Comparison of ENCODE assay signal across 21 cellular contexts in genomic region chr10:125795637-125796190, GRCh38. TPM values are rescaled to one million over a fixed set of nuclear protein-coding genes. Genes with fewer than 3 reads are reported as not detected.
A peak's percentile ranks its signal among the peaks of the same experiment; 100 is the strongest.
DNase-seq lines count a peak whose midpoint lies in the region; ATAC-seq lines count a peak whose summit lies in the region.
"Had no signal": no experiment of that assay in that cellular context is flagged by ENCODE, and none has a peak within 500 bp of the region (broad histone marks: within the 10 kb centered on the region; RNA-seq: fewer than 3 reads in every experiment).

No MANE protein-coding gene starts in this region.

- H3K14ac ChIP-seq in neuronal stem cell (ENCODE audit: low read length), result no peak overlapping the region

- no peaks in the 10 kb centered on the region for H3K27me3 ChIP-seq in BLaER1 treated with 17β-estradiol and CSF1 and Interleukin-3, amounts not matched to agents 10 nM and 100 nM
- H3K27me3 ChIP-seq in neuronal stem cell (ENCODE audit: control insufficient read depth in 3 of 3, insufficient read depth in 3 of 3, low read depth in 1 of 3, low read length in 3 of 3), result no peaks in the 10 kb centered on the region

- no peak overlapping the region for H2AK5ac ChIP-seq in neuronal stem cell (ENCODE audit: low read depth, low read length)

- H2BK12ac ChIP-seq in neuronal stem cell (ENCODE audit: low read length), result no peak overlapping the region

- no peak overlapping the region for H3K18ac ChIP-seq in neuronal stem cell (ENCODE audit: low read length)

- peak overlapping the region in 2 of 11 experiments; percentile 47 to 51; a peak in 2 of 22 replicates for H3K27ac ChIP-seq in BLaER1 treated with 17β-estradiol and CSF1 and Interleukin-3, amounts not matched to agents 10 nM and 100 nM
- H3K27ac ChIP-seq in angular gyrus (ENCODE audit: low read depth, low read length) (peak overlapping the region; percentile 86), neuronal stem cell (replicated peaks; ENCODE audit: low read length) (no peak overlapping the region)
- H3K27ac ChIP-seq: A549, C4-2B, GM23248 had no signal

- H3K23ac ChIP-seq in neuronal stem cell (ENCODE audit: low read depth, low read length, poor library complexity), result no peak overlapping the region

- ATAC-seq in esophagus mucosa, result no peak
- ATAC-seq in HG02642 (IDR thresholded peaks at IDR 0.05; ENCODE audit: poor library complexity, unreplicated experiment), result no peak
- ATAC-seq: A549 had no signal

- H2BK15ac ChIP-seq in neuronal stem cell (ENCODE audit: low read length), result no peak overlapping the region

- no peak overlapping the region for H2BK120ac ChIP-seq in neuronal stem cell (ENCODE audit: low read depth, low read length)

- peak overlapping the region in 8 of 11 experiments; percentile 7 to 67 (median 48); a peak in 14 of 22 replicates for H3K4me2 ChIP-seq in BLaER1 treated with 17β-estradiol and CSF1 and Interleukin-3, amounts not matched to agents 10 nM and 100 nM
- no peak overlapping the region for H3K4me2 ChIP-seq in neuronal stem cell (ENCODE audit: insufficient read depth, low read length, poor library complexity, severe bottlenecking)
- H3K4me2 ChIP-seq: A549, SK-N-SH had no signal

- peaks cover 49 to 93% (median 82%) of the 10 kb centered on the region in 11 experiments for H3K36me3 ChIP-seq in BLaER1 treated with 17β-estradiol and CSF1 and Interleukin-3, amounts not matched to agents 10 nM and 100 nM
- H3K36me3 ChIP-seq in neuronal stem cell (replicated peaks in 1 of 2; ENCODE audit: control insufficient read depth in 2 of 2, insufficient read depth in 2 of 2, low read length in 2 of 2), result peaks cover 16 to 53% of the 10 kb centered on the region in 2 donors

- H3K4me3 ChIP-seq in BLaER1 treated with 17β-estradiol and CSF1 and Interleukin-3, amounts not matched to agents 10 nM and 100 nM, result no peak overlapping the region
- H3K4me3 ChIP-seq in Jurkat, Clone E6-1 (ENCODE audit: low read length), result no peak overlapping the region
- H3K4me3 ChIP-seq in neuronal stem cell (ENCODE audit: low read length in 2 of 2), result peak overlapping the region in 1 of 2 donors; percentile 14
- H3K4me3 ChIP-seq: A549, GM23248, HAP-1 had no signal

- DNase-seq in Jurkat, Clone E6-1 (ENCODE audit: low read depth, low spot score), result peak; percentile 51
- DNase-seq in neuronal stem cell (ENCODE audit: low spot score) (no peak), C1 segment of cervical spinal cord (lab: John Stamatoyannopoulos, UW) (no peak)
- DNase-seq: GF-D8, GM23248, NCI-H1105, NCI-H2081, NCI-H510A, NCI-H748 treated with DMSO at 0.1 percent for 48 hours, OCI-M1, SHP77, SK-N-SH had no signal

- no peak overlapping the region for H4K8ac ChIP-seq in neuronal stem cell (ENCODE audit: low read depth, low read length)

- peaks cover 0 to 7% (median 3%) of the 10 kb centered on the region in 11 experiments; a peak in 14 of 22 replicates for H3K9me3 ChIP-seq in BLaER1 treated with 17β-estradiol and CSF1 and Interleukin-3, amounts not matched to agents 10 nM and 100 nM (replicated peaks in 1 of 11)
- H3K9me3 ChIP-seq in neuronal stem cell (replicated peaks in 1 of 2; ENCODE audit: control insufficient read depth in 2 of 2, insufficient read depth in 1 of 2, low read depth in 1 of 2, low read length in 2 of 2), result no peaks in the 10 kb centered on the region
- H3K9me3 ChIP-seq: A549, HAP-1, SK-N-SH had no signal

- H2BK5ac ChIP-seq in neuronal stem cell (ENCODE audit: low read length), result no peak overlapping the region

- peaks cover 0 to 27% (median 0%) of the 10 kb centered on the region in 11 experiments; a peak in 4 of 22 replicates for H4K20me1 ChIP-seq in BLaER1 treated with 17β-estradiol and CSF1 and Interleukin-3, amounts not matched to agents 10 nM and 100 nM

- H3K4ac ChIP-seq in neuronal stem cell (ENCODE audit: low read length), result no peak overlapping the region

- H4K91ac ChIP-seq in neuronal stem cell (ENCODE audit: low read depth, low read length, poor library complexity), result peak overlapping the region; percentile 9

- WGBS in neuronal stem cell (ENCODE audit: extremely low coverage in 2 of 2, insufficient read length in 2 of 2, insufficient replicate concordance in 1 of 2), 2 donors, result no CpG with 5 or more reads among the region's 8 CpGs

- no peak overlapping the region for H2AFZ ChIP-seq in neuronal stem cell (ENCODE audit: low read length)
- H2AFZ ChIP-seq: GM23248 had no signal

- no peak overlapping the region for H3K9ac ChIP-seq in BLaER1 treated with 17β-estradiol and CSF1 and Interleukin-3, amounts not matched to agents 10 nM and 100 nM
- no peak overlapping the region for H3K9ac ChIP-seq in neuronal stem cell (ENCODE audit: low read depth, low read length, poor library complexity)
- H3K9ac ChIP-seq: GM23248, SK-N-SH had no signal

- no peaks in the 10 kb centered on the region for H3K79me1 ChIP-seq in neuronal stem cell (ENCODE audit: low read depth, low read length)

- H3K4me1 ChIP-seq in BLaER1 treated with 17β-estradiol and CSF1 and Interleukin-3, amounts not matched to agents 10 nM and 100 nM, result peaks cover 0 to 41% (median 28%) of the 10 kb centered on the region in 10 experiments; a peak in 14 of 20 replicates
- no peaks in the 10 kb centered on the region for H3K4me1 ChIP-seq in neuronal stem cell (ENCODE audit: control insufficient read depth in 2 of 2, insufficient read depth in 1 of 2, low read depth in 1 of 2, low read length in 2 of 2)
- H3K4me1 ChIP-seq: A549, HAP-1 had no signal

RNA-seq across cellular contexts. Expression of gene MMP21, which starts 20.1 kb away (rescaled TPM):
- polyA plus RNA-seq in Jurkat, Clone E6-1 (2012; ENCODE audit: insufficient read depth, insufficient read length), result not detected
- not detected for polyA plus RNA-seq in neuronal stem cell (2013, experiment 1 of 2)
- polyA plus RNA-seq in neuronal stem cell (2013, experiment 2 of 2), result 0.03 TPM
- total RNA-seq in esophagus mucosa, result 0.08 TPM
- total RNA-seq: GM23248, LHCN-M2 had no signal
- polyA plus RNA-seq: GM23248, IgD-negative memory B cell had no signal

RNA-seq across cellular contexts. Expression of gene UROS, which starts 27.3 kb away (rescaled TPM):
- 76.7 TPM for polyA plus RNA-seq in Jurkat, Clone E6-1 (2012; ENCODE audit: insufficient read depth, insufficient read length)
- 55.7 TPM for polyA plus RNA-seq in neuronal stem cell (2013, experiment 1 of 2)
- polyA plus RNA-seq in neuronal stem cell (2013, experiment 2 of 2), result 54.9 TPM
- total RNA-seq in esophagus mucosa, result 31.6 TPM

RNA-seq across cellular contexts. Expression of gene BCCIP, which starts 27.6 kb away (rescaled TPM):
- polyA plus RNA-seq in Jurkat, Clone E6-1 (2012; ENCODE audit: insufficient read depth, insufficient read length), result 163 TPM
- polyA plus RNA-seq in neuronal stem cell (2013, experiment 1 of 2), result 82.2 TPM
- polyA plus RNA-seq in neuronal stem cell (2013, experiment 2 of 2), result 82.6 TPM
- 35.4 TPM for total RNA-seq in esophagus mucosa
